26 cellular contexts compared by ENCODE assay signal in the genomic region with DNA sequence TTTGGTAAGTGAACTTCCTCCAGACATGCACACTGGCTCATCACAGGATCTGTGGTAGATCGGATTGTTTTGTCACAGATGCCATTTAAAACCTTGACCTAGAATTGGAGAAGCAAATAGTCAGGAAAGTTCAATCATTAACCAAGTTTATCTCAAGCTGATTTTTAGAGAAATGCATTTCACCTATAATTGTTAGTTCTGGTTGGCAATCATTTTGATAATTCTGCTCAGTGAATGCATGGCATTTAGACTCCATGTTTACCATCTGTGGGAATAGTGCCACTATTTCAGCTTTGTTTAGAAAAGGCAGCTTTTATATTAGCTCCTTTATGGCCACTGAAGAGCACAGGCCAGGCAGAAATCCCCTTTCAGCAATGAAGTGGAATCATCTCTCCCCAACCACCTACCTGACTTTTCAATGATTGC.
DNase-seq lines count a peak whose midpoint lies in the region; ATAC-seq and TF ChIP-seq lines count a peak whose summit lies in the region.
"Had no signal": no experiment of that assay in that cellular context is flagged by ENCODE, and none has a peak within 500 bp of the region (broad histone marks: within the 10 kb centered on the region; RNA-seq: fewer than 3 reads in every experiment).

No MANE protein-coding gene starts in this region.

- no peak for ATAC-seq in left ventricle myocardium superior
- no peak for ATAC-seq in HG03469 (IDR thresholded peaks at IDR 0.05; ENCODE audit: unreplicated experiment)
- ATAC-seq in upper lobe of right lung = no peak
- ATAC-seq: activated CD8-positive, alpha-beta memory T cell treated with anti-CD3 and anti-CD28 coated beads, Interleukin-2, amount 10 ng/mL, durations not matched to agents 7 days and 5 days; naive thymus-derived CD8-positive, alpha-beta T cell; stimulated activated naive CD8-positive, alpha-beta T cell treated with anti-CD3 and anti-CD28 coated beads, Interleukin-15, amount 100 ng/mL, for 72 hours had no signal

- POLR2A ChIA-PET in HEK293T (lab: Yijun Ruan, JAX) = interaction anchor here (0.7 kb wide), 1 partner anchor 1447 kb away, joined by 5 read pairs; no protein-coding TSS in a partner anchor

- H3K4me3 ChIP-seq in cardiac muscle cell = no peak overlapping the region
- H3K4me3 ChIP-seq in endocrine pancreas (ENCODE audit: control insufficient read depth, insufficient read depth, low read length) = peak overlapping the region; percentile 29
- no peak overlapping the region for H3K4me3 ChIP-seq in upper lobe of right lung
- H3K4me3 ChIP-seq: GM23248, sigmoid colon, SK-N-MC had no signal

- CTCF ChIA-PET in HEK293T (lab: Yijun Ruan, JAX) = interaction anchor here (0.6 kb wide), 1 partner anchor 15 kb away, joined by 4 read pairs; no protein-coding TSS in a partner anchor

- DNase-seq in cardiac muscle cell (ENCODE audit: low read depth in 1 of 2, low spot score in 1 of 2) (no peak), left ventricle myocardium superior (no peak), medulla oblongata (ENCODE audit: extremely low spot score) (peak; percentile 38), NCI-H1105 (lab: John Stamatoyannopoulos, UW) (no peak), HEK293T (ENCODE audit: extremely low spot score) (no peak), upper lobe of right lung (no peak)
- DNase-seq: activated CD4-positive, alpha-beta T cell treated with anti-CD3 and anti-CD28 coated beads, Interleukin-2, amount 10 ng/mL, durations not matched to agents 7 days and 5 days; activated CD8-positive, alpha-beta memory T cell treated with anti-CD3 and anti-CD28 coated beads, Interleukin-2, amount 10 ng/mL, durations not matched to agents 7 days and 5 days; activated naive CD4-positive, alpha-beta T cell treated with anti-CD3 and anti-CD28 coated beads for 36 hours; AML-193; CD4-positive, alpha-beta memory T cell; DMS 273 treated with DMSO at 0.1 percent for 48 hours; GM23248; Kasumi-1; MV-4-11; naive thymus-derived CD8-positive, alpha-beta T cell; NCI-H1694; NCI-H526 treated with DMSO at 0.1 percent for 48 hours; sigmoid colon; stimulated activated CD4-positive, alpha-beta T cell treated with anti-CD3 and anti-CD28 coated beads, Interleukin-15, amount 100 ng/mL, for 24 hours; stimulated activated naive CD8-positive, alpha-beta T cell treated with anti-CD3 and anti-CD28 coated beads, Interleukin-15, amount 100 ng/mL, for 72 hours; T-helper 2 cell had no signal

- H3K9me3 ChIP-seq in cardiac muscle cell (ENCODE audit: low read depth) (no peaks in the 10 kb centered on the region), endocrine pancreas (ENCODE audit: control insufficient read depth, low read length) (no peaks in the 10 kb centered on the region), upper lobe of right lung (no peaks in the 10 kb centered on the region)
- H3K9me3 ChIP-seq: sigmoid colon had no signal

- peak overlapping the region; percentile 31 for H3K27ac ChIP-seq in cardiac muscle cell
- H3K27ac ChIP-seq in upper lobe of right lung = no peak overlapping the region
- H3K27ac ChIP-seq: GM23248, RWPE1, SK-N-MC had no signal

- intact Hi-C loops in left ventricle myocardium superior (cut with micrococcal nuclease) (no loop called here), upper lobe of right lung (cut with DNase I) (no loop called here)

- H3K9ac ChIP-seq in endocrine pancreas (ENCODE audit: control insufficient read depth, insufficient read depth, low read length) = no peak overlapping the region
- H3K9ac ChIP-seq: GM23248 had no signal

- no peaks in the 10 kb centered on the region for H3K27me3 ChIP-seq in cardiac muscle cell
- H3K27me3 ChIP-seq in endocrine pancreas (ENCODE audit: control insufficient read depth, insufficient read depth, low read length) = no peaks in the 10 kb centered on the region
- no peaks in the 10 kb centered on the region for H3K27me3 ChIP-seq in upper lobe of right lung
- H3K27me3 ChIP-seq: sigmoid colon had no signal

- no peak for TF ChIP-seq CTCF in cardiac muscle cell (IDR thresholded peaks at IDR 0.05; ENCODE audit: low read depth, low read length)
- TF ChIP-seq CTCF in upper lobe of right lung (IDR thresholded peaks at IDR 0.05) = no peak

- peaks cover 30% of the 10 kb centered on the region for H3K4me1 ChIP-seq in cardiac muscle cell (ENCODE audit: low read depth)
- peaks cover 36% of the 10 kb centered on the region for H3K4me1 ChIP-seq in endocrine pancreas (ENCODE audit: control insufficient read depth, insufficient read depth, low read length)
- no peaks in the 10 kb centered on the region for H3K4me1 ChIP-seq in upper lobe of right lung

- no peaks in the 10 kb centered on the region for H3K36me3 ChIP-seq in cardiac muscle cell
- no peaks in the 10 kb centered on the region for H3K36me3 ChIP-seq in endocrine pancreas (ENCODE audit: control insufficient read depth, insufficient read depth, low read length)
- no peaks in the 10 kb centered on the region for H3K36me3 ChIP-seq in upper lobe of right lung

TF ChIP-seq in HEK293T, 16 proteins besides CTCF, POLR2A, EP300 and RAD21:
- TF ChIP-seq ELF4 (IDR thresholded peaks at IDR 0.05) = no peak
- no peak for TF ChIP-seq ZNF384 (IDR thresholded peaks at IDR 0.05)
